8 cellular contexts compared by ENCODE assay signal in the genomic region with DNA sequence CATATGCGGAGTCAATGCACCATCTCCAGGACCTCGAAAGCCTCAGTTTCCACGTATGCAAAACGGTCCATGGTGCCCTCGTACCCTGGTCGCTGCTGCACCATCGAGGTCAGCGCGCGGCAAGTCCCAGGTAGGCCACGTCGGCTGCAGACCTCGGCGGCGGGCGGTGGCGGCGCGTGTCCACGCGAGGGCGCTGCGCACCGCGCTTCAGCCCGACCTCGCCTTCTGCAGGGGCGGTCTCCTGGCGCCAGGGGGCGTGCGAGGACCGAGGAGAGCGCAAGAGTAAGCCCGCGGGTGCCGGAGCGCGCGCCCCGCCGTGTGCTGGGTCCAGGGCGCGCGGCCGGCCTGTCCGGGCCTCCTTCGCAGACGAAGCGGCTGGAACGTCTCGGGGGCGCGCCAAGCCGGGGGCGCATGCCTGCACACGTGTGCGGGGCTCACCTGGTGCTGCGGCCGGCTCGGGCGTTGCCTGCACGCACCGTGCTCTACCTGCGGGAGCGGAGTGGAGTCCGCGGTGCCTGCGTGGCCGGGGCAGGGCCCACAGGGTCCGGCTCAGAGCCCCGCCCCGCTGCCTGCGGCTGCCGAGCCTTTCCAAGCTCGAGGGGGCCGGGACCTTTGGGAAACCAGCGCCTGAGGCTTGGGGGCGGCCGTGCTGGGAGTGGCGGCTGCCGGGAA. TPM values are rescaled to one million over a fixed set of nuclear protein-coding genes. Genes with fewer than 3 reads are reported as not detected.
DNase-seq lines count a peak whose midpoint lies in the region; ATAC-seq and TF ChIP-seq lines count a peak whose summit lies in the region.

No MANE protein-coding gene starts in this region.

- CTCF ChIA-PET in AG04449 (lab: Yijun Ruan, JAX), result interaction anchor here (0.7 to 4.0 kb wide), 20 partner anchors 9 to 1832 kb away, joined by 3 to 70 read pairs (median 5); no protein-coding TSS in a partner anchor
- CTCF ChIA-PET in activated CD4-positive, alpha-beta memory T cell treated with anti-CD3 and anti-CD28 coated beads for 36 hours (lab: Charles Lee), result interaction anchor here (0.8 to 1.7 kb wide), 9 partner anchors 9 to 425 kb away, joined by 3 to 5 read pairs (median 3); a partner anchor contains a TSS

- no peaks in the 10 kb centered on the region for H3K9me3 Mint-ChIP-seq in activated CD4-positive, alpha-beta memory T cell treated with anti-CD3 and anti-CD28 coated beads for 36 hours

- ATAC-seq in GM18520 (IDR thresholded peaks at IDR 0.05; ENCODE audit: unreplicated experiment) (peak; percentile 88), HG03064 (IDR thresholded peaks at IDR 0.05; ENCODE audit: low read depth, unreplicated experiment) (peak; percentile 89), lung (ENCODE audit: insufficient read depth, low FRiP score) (peak; percentile 95)

- H3K4me1 ChIP-seq in ectodermal cell (ENCODE audit: control insufficient read depth, insufficient read depth, low read length) (peaks cover 14% of the 10 kb centered on the region), lung (ENCODE audit: control insufficient read depth in 2 of 2, insufficient read depth in 2 of 2, low read length in 2 of 2) (peaks cover 0 to 9% of the 10 kb centered on the region in 2 donors)

- peaks cover 6% of the 10 kb centered on the region for H3K27me3 Mint-ChIP-seq in activated CD4-positive, alpha-beta memory T cell treated with anti-CD3 and anti-CD28 coated beads for 36 hours

- WGBS in ectodermal cell, 2 experiments, result 6% methylated on average over 81 of the region's 81 CpGs
- WGBS in lung, 2 donors, result 2 to 4% methylated on average over 65 to 81 of the region's 81 CpGs

- H3K27me3 ChIP-seq in ectodermal cell (ENCODE audit: control insufficient read depth, insufficient read depth, low read length, poor library complexity, severe bottlenecking) (no peaks in the 10 kb centered on the region), lung (ENCODE audit: control insufficient read depth, insufficient read depth) (no peaks in the 10 kb centered on the region)

- H3K4me3 Mint-ChIP-seq in activated CD4-positive, alpha-beta memory T cell treated with anti-CD3 and anti-CD28 coated beads for 36 hours, result no peak overlapping the region

- H3K27ac ChIP-seq in ectodermal cell (ENCODE audit: insufficient read depth, low read depth, low read length, poor library complexity, severe bottlenecking) (no peak overlapping the region), lung (ENCODE audit: low read depth in 1 of 2, low read length in 1 of 2) (no peak overlapping the region)

- no peak overlapping the region for H3K27ac Mint-ChIP-seq in activated CD4-positive, alpha-beta memory T cell treated with anti-CD3 and anti-CD28 coated beads for 36 hours

- H3K4me3 ChIP-seq in AG04449 (ENCODE audit: low read depth, low read length), result peak overlapping the region; percentile 69
- H3K4me3 ChIP-seq in ectodermal cell (ENCODE audit: insufficient read depth, low read depth, low read length), result peak overlapping the region; percentile 56
- peak overlapping the region; percentile 47 for H3K4me3 ChIP-seq in lung

- TF ChIP-seq CTCF in AG04449 (IDR thresholded peaks at IDR 0.05; ENCODE audit: insufficient read depth, low read length, missing control alignments), result peak; percentile 97
- TF ChIP-seq CTCF in lung (IDR thresholded peaks at IDR 0.05; ENCODE audit: control extremely low read depth, extremely low read depth), result peak; percentile 100

- intact Hi-C loops in activated CD4-positive, alpha-beta memory T cell treated with anti-CD3 and anti-CD28 coated beads for 36 hours (cut with micrococcal nuclease), result loop anchor here (5.0 kb wide), 1 partner anchor 142 kb away; no protein-coding TSS in a partner anchor

- H3K9me3 ChIP-seq in ectodermal cell (ENCODE audit: control insufficient read depth, low read length) (no peaks in the 10 kb centered on the region), lung (ENCODE audit: control insufficient read depth in 2 of 2, insufficient read depth in 1 of 2, low read length in 1 of 2) (peaks cover 0 to 2% of the 10 kb centered on the region in 2 donors)

- no peaks in the 10 kb centered on the region for H3K36me3 ChIP-seq in ectodermal cell (ENCODE audit: control insufficient read depth, insufficient read depth, low read length)
- H3K36me3 ChIP-seq in lung (ENCODE audit: control insufficient read depth in 2 of 2, insufficient read depth in 2 of 2, low read length in 2 of 2), result peaks cover 1 to 9% of the 10 kb centered on the region in 2 donors

- DNase-seq in AG04449 (ENCODE audit: low read depth, low spot score), result no peak
- DNase-seq in NCI-H345 treated with DMSO at 0.1 percent for 48 hours (lab: John Stamatoyannopoulos, UW; ENCODE audit: unreplicated experiment), result peak; percentile 49
- peak; percentile 89 for DNase-seq in activated CD4-positive, alpha-beta memory T cell treated with anti-CD3 and anti-CD28 coated beads for 36 hours
- DNase-seq in lung (ENCODE audit: low spot score), result peak; percentile 90
- DNase-seq in stimulated activated CD4-positive, alpha-beta T cell treated with anti-CD3 and anti-CD28 coated beads, Interleukin-4, amount 100 ng/mL, for 4 hours, result peak; percentile 79 to 92

- H3K36me3 Mint-ChIP-seq in activated CD4-positive, alpha-beta memory T cell treated with anti-CD3 and anti-CD28 coated beads for 36 hours, result peaks cover 7% of the 10 kb centered on the region

- POLR2A ChIA-PET in AG04449 (lab: Yijun Ruan, JAX), result no interaction called here
- POLR2A ChIA-PET in activated CD4-positive, alpha-beta memory T cell treated with anti-CD3 and anti-CD28 coated beads for 36 hours (lab: Charles Lee), result no interaction called here

- H3K4me1 Mint-ChIP-seq in activated CD4-positive, alpha-beta memory T cell treated with anti-CD3 and anti-CD28 coated beads for 36 hours (ENCODE audit: low read depth), result peaks cover 2% of the 10 kb centered on the region

RNA-seq across cellular contexts. Expression of a gene that starts 54.0 kb away (rescaled TPM):
- 100 to 1,000 TPM; 112 to 113 TPM for total RNA-seq in activated CD4-positive, alpha-beta memory T cell treated with anti-CD3 and anti-CD28 coated beads for 36 hours
- 158 TPM for polyA plus RNA-seq in ectodermal cell (2013, experiment 1 of 4)
- polyA plus RNA-seq in ectodermal cell (2013, experiment 2 of 4), result 131 TPM
- 106 TPM for polyA plus RNA-seq in ectodermal cell (2013, experiment 3 of 4)
- 117 TPM for polyA plus RNA-seq in ectodermal cell (2013, experiment 4 of 4)
- total RNA-seq in lung, result 10 to 100 TPM; 37.6 to 71.1 TPM
- polyA plus RNA-seq in lung, result 10 to 100 TPM; 51.2 to 63.8 TPM
